ENCODE assay signal across 1 cellular context in the genomic region with DNA sequence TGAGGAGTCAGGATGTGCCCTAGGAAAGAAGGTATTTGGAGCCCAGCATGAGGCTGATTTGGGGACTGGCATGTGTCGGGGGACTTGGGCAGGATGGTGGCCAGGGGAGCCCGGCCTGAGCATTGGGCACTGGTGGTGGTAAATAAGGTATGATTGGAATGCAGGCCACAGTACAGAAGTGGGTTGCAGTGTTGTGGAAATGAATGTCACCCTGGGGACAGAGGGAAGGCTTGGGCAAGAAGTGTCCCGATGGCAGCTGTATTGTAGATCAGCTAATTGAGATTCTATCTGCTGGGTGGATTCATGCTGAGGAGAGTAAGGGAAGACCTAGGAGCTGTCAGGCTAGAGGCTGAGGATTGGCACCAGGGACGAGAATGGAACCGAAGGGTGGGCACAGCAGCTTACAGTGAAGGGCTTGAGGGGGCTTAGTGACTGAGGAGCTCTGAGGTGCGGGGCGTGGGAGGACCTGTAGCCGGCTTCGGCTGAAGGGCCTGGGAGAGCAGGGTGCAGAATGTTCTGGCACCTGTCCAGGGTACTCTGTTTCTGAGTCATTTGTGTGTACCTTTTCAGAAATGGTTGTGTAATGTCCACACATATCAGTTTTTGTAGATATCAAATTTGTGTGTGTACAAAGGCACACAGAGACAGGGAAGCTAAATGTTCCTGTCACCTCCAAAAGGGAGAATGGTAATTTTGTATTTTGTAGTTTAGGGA.
A peak's percentile ranks its signal among the peaks of the same experiment; 100 is the strongest.
TF ChIP-seq lines count a peak whose summit lies in the region.

No MANE protein-coding gene starts in this region.

TF ChIP-seq in HEK293, 187 proteins besides CTCF, POLR2A, EP300 and RAD21 (continued from another document):
- TF ChIP-seq KLF9 (tag by site-specific recombination; IDR thresholded peaks at IDR 0.05; ENCODE audit: low read depth) (no peak), ZNF600 (tag by site-specific recombination; IDR thresholded peaks at IDR 0.05) (peak; percentile 75), ZNF214 (tag by site-specific recombination; IDR thresholded peaks at IDR 0.05; ENCODE audit: borderline replicate concordance) (no peak)
